Comparison of ENCODE assay signal across 10 cellular contexts in the genomic region with DNA sequence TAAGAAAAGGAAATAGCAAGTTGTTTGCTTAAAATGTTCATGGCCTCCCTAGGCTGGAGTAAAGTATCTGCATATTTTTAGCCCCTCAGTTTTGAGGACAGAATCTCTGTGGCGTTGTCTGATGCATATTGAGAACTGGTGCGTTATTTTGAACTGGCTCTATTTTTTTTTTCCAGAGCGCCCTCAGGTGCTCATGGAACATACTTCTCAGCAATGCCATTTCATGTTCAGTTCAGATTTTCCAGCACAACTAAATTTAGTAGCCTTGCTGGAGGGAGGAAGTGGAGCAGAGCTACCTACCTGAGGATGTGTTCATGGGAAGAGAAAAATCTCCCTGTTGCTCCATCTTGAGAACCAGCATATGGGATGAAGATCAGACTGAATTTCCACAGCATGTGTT.
DNase-seq lines count a peak whose midpoint lies in the region; ATAC-seq and TF ChIP-seq lines count a peak whose summit lies in the region.
"Had no signal": no experiment of that assay in that cellular context is flagged by ENCODE, and none has a peak within 500 bp of the region (broad histone marks: within the 10 kb centered on the region; RNA-seq: fewer than 3 reads in every experiment).

No MANE protein-coding gene starts in this region.

- no peaks in the 10 kb centered on the region for H3K4me1 Mint-ChIP-seq in activated CD8-positive, alpha-beta T cell treated with anti-CD3 and anti-CD28 coated beads, Interleukin-2, amount 10 ng/mL, durations not matched to agents 7 days and 5 days (ENCODE audit: low read depth)

- TF ChIP-seq CTCF in choroid plexus epithelial cell (conservative IDR thresholded peaks at IDR 0.05; ENCODE audit: low read depth, low read length) = peak; percentile 38

- no peaks in the 10 kb centered on the region for H3K36me3 Mint-ChIP-seq in activated CD8-positive, alpha-beta T cell treated with anti-CD3 and anti-CD28 coated beads, Interleukin-2, amount 10 ng/mL, durations not matched to agents 7 days and 5 days (ENCODE audit: low read depth)

- POLR2A ChIA-PET in activated CD8-positive, alpha-beta T cell treated with anti-CD3 and anti-CD28 coated beads, Interleukin-2, amount 10 ng/mL, durations not matched to agents 7 days and 5 days (lab: Charles Lee) = interaction anchor here (0.9 kb wide), 1 partner anchor 10 kb away, joined by 3 read pairs; no protein-coding TSS in a partner anchor

- no peak overlapping the region for H3K4me3 Mint-ChIP-seq in activated CD8-positive, alpha-beta T cell treated with anti-CD3 and anti-CD28 coated beads, Interleukin-2, amount 10 ng/mL, durations not matched to agents 7 days and 5 days

- H3K27ac Mint-ChIP-seq in activated CD8-positive, alpha-beta T cell treated with anti-CD3 and anti-CD28 coated beads, Interleukin-2, amount 10 ng/mL, durations not matched to agents 7 days and 5 days = no peak overlapping the region

- peak; percentile 10 for DNase-seq in NCI-H2227 (lab: John Stamatoyannopoulos, UW; ENCODE audit: unreplicated experiment)
- no peak for DNase-seq in NCI-H2227 treated with DMSO at 0.1 percent for 48 hours (lab: John Stamatoyannopoulos, UW)
- DNase-seq in NCI-H526 treated with DMSO at 0.1 percent for 48 hours (lab: John Stamatoyannopoulos, UW) = peak; percentile 20
- DNase-seq in choroid plexus epithelial cell (ENCODE audit: low read depth) = peak; percentile 22
- peak; percentile 60 for DNase-seq in renal cortical epithelial cell (ENCODE audit: low read depth)
- DNase-seq in NOMO-1 (lab: John Stamatoyannopoulos, UW; ENCODE audit: unreplicated experiment in 2 of 2) = no peak
- no peak for DNase-seq in activated CD8-positive, alpha-beta T cell treated with anti-CD3 and anti-CD28 coated beads, Interleukin-2, amount 10 ng/mL, durations not matched to agents 7 days and 5 days
- no peak for DNase-seq in activated CD4-positive, alpha-beta T cell treated with anti-CD3 and anti-CD28 coated beads for 1 hour
- DNase-seq: adrenal gland had no signal

- H3K4me3 ChIP-seq in choroid plexus epithelial cell (ENCODE audit: low read depth, low read length) = no peak overlapping the region
- H3K4me3 ChIP-seq: adrenal gland had no signal

- H3K27me3 Mint-ChIP-seq in activated CD8-positive, alpha-beta T cell treated with anti-CD3 and anti-CD28 coated beads, Interleukin-2, amount 10 ng/mL, durations not matched to agents 7 days and 5 days (ENCODE audit: low read depth) = no peaks in the 10 kb centered on the region

- CTCF ChIA-PET in activated CD8-positive, alpha-beta T cell treated with anti-CD3 and anti-CD28 coated beads, Interleukin-2, amount 10 ng/mL, durations not matched to agents 7 days and 5 days (lab: Charles Lee) = no interaction called here

- no peak for ATAC-seq in activated CD8-positive, alpha-beta T cell treated with anti-CD3 and anti-CD28 coated beads, Interleukin-2, amount 10 ng/mL, durations not matched to agents 7 days and 5 days
- ATAC-seq: esophagus mucosa had no signal

- no peaks in the 10 kb centered on the region for H3K9me3 Mint-ChIP-seq in activated CD8-positive, alpha-beta T cell treated with anti-CD3 and anti-CD28 coated beads, Interleukin-2, amount 10 ng/mL, durations not matched to agents 7 days and 5 days (ENCODE audit: insufficient read depth)

Comparison
In these comparisons a context has a peak if more than half of its experiments do, and no peak if none do; other contexts are left out.
1. DNase-seq: peak in NCI-H2227 (single experiment), NCI-H526 treated with DMSO at 0.1 percent for 48 hours (single experiment), choroid plexus epithelial cell (single experiment) and renal cortical epithelial cell (single experiment); none in NCI-H2227 treated with DMSO at 0.1 percent for 48 hours (single experiment), NOMO-1 (0 of 2), activated CD8-positive, alpha-beta T cell treated with anti-CD3 and anti-CD28 coated beads, Interleukin-2, amount 10 ng/mL, durations not matched to agents 7 days and 5 days (single experiment) and activated CD4-positive, alpha-beta T cell treated with anti-CD3 and anti-CD28 coated beads for 1 hour (single experiment).